8 cellular contexts compared by ENCODE assay signal in the genomic region with DNA sequence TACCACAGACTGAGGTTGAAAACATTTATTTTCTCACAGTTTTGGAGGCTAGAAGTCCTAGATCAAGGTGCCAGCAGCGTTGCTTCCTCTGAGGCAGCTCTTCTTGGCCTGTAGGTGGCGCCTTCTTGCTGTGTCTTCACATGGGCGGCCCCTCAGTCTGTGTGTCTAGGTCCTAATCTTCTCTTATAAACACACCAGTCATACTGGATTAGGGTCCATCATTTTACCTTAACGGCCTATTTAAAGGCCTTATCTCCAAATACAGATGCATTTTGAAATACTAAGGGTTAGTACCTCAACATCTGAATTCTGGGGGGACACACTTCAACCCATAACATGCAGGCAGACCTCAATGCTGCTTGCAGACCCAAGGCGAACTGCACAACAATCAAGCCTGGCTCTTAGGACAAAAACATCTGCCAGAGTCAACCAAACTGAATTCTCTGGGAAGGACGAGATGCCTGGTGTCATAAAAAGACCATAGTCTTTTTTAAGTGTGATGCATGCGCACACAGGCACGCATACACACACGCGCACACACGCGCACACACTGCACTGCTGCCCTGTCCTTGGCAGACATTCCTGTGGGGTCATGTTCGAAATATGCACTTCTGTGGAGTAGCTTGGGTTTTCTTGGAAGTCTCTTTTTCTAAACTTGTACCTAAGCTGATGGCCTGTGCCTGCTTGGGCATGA. TPM values are rescaled to one million over a fixed set of nuclear protein-coding genes. Genes with fewer than 3 reads are reported as not detected.
DNase-seq lines count a peak whose midpoint lies in the region; ATAC-seq and TF ChIP-seq lines count a peak whose summit lies in the region.

No MANE protein-coding gene starts in this region.

- H3K27me3 ChIP-seq in BE2C: no peaks in the 10 kb centered on the region
- H3K27me3 ChIP-seq in KMS-11 (ENCODE audit: insufficient read depth, low read depth): no peaks in the 10 kb centered on the region
- H3K27me3 ChIP-seq in gastroesophageal sphincter: no peaks in the 10 kb centered on the region
- H3K27me3 ChIP-seq in upper lobe of right lung: no peaks in the 10 kb centered on the region

- peak; percentile 35 for ATAC-seq in GM18907 (IDR thresholded peaks at IDR 0.05; ENCODE audit: unreplicated experiment)
- no peak for ATAC-seq in gastroesophageal sphincter
- ATAC-seq in upper lobe of right lung: peak; percentile 59

- CTCF ChIA-PET in RWPE1 (lab: Yijun Ruan, JAX): interaction anchor here (0.6 to 1.3 kb wide), 3 partner anchors 16 to 427 kb away, joined by 3 read pairs; no protein-coding TSS in a partner anchor

- TF ChIP-seq POLR2A in gastroesophageal sphincter (IDR thresholded peaks at IDR 0.05): no peak

- H3K4me2 ChIP-seq in KMS-11: no peak overlapping the region

- H3K79me2 ChIP-seq in KMS-11 (ENCODE audit: insufficient read depth, low read depth): peaks cover 5% of the 10 kb centered on the region; the same call in 1 of the 2 replicates

- H3K4me3 ChIP-seq in BE2C (ENCODE audit: low read depth, low read length) (no peak overlapping the region), KMS-11 (IDR thresholded peaks at IDR 0.05; ENCODE audit: insufficient read depth, low read depth, low read length) (no peak overlapping the region), gastroesophageal sphincter (no peak overlapping the region), upper lobe of right lung (no peak overlapping the region)

- H3K36me3 ChIP-seq in BE2C (no peaks in the 10 kb centered on the region), KMS-11 (ENCODE audit: insufficient read depth) (no peaks in the 10 kb centered on the region), gastroesophageal sphincter (no peaks in the 10 kb centered on the region), upper lobe of right lung (no peaks in the 10 kb centered on the region)

- TF ChIP-seq CTCF in BE2C (IDR thresholded peaks at IDR 0.05; ENCODE audit: low read depth, low read length): peak; percentile 82
- TF ChIP-seq CTCF in KMS-11 (conservative IDR thresholded peaks at IDR 0.05; ENCODE audit: low read depth, low read length): peak; percentile 94
- peak; percentile 68 for TF ChIP-seq CTCF in RWPE1 (conservative IDR thresholded peaks at IDR 0.05; ENCODE audit: low read depth)
- TF ChIP-seq CTCF in gastroesophageal sphincter (IDR thresholded peaks at IDR 0.05): peak; percentile 41 to 69 (median 53)
- peak; percentile 86 for TF ChIP-seq CTCF in upper lobe of right lung (IDR thresholded peaks at IDR 0.05)

- intact Hi-C loops in upper lobe of right lung (cut with DNase I): no loop called here

- H3K27ac ChIP-seq in KMS-11: no peak overlapping the region
- H3K27ac ChIP-seq in RWPE1: no peak overlapping the region
- H3K27ac ChIP-seq in gastroesophageal sphincter: no peak overlapping the region
- no peak overlapping the region for H3K27ac ChIP-seq in upper lobe of right lung

- H3K9me3 ChIP-seq in BE2C (no peaks in the 10 kb centered on the region), gastroesophageal sphincter (no peaks in the 10 kb centered on the region), upper lobe of right lung (no peaks in the 10 kb centered on the region)

- DNase-seq in BE2C: peak; percentile 63
- no peak for DNase-seq in RWPE1 (ENCODE audit: low spot score)
- peak; percentile 37 to 42 for DNase-seq in activated T-helper 1 cell treated with anti-CD3 and anti-CD28 coated beads, Interleukin-2, amount 50 U/mL, for 16 hours (ENCODE audit: low read depth in 1 of 2, low spot score in 1 of 2)
- DNase-seq in pons (ENCODE audit: low spot score): peak; percentile 82
- peak; percentile 76 for DNase-seq in upper lobe of right lung

- no peaks in the 10 kb centered on the region for H3K4me1 ChIP-seq in BE2C
- H3K4me1 ChIP-seq in KMS-11 (ENCODE audit: low read depth, poor library complexity, severe bottlenecking): peaks cover 13% of the 10 kb centered on the region
- H3K4me1 ChIP-seq in gastroesophageal sphincter: peaks cover 0 to 12% (median 3%) of the 10 kb centered on the region in 3 donors
- H3K4me1 ChIP-seq in upper lobe of right lung: peaks cover 4% of the 10 kb centered on the region

- H3K9ac ChIP-seq in KMS-11: no peak overlapping the region

- POLR2A ChIA-PET in RWPE1 (lab: Yijun Ruan, JAX; ENCODE audit: low non-redundant PET): no interaction called here

- H2AFZ ChIP-seq in KMS-11 (ENCODE audit: low read depth): peak overlapping the region; percentile 16; the same call in 1 of the 2 replicates

- 30 to 54% methylated on average over 6 to 12 of the region's 13 CpGs for WGBS in gastroesophageal sphincter (ENCODE audit: low coverage in 1 of 2), 2 donors

- TF ChIP-seq EP300 in gastroesophageal sphincter (IDR thresholded peaks at IDR 0.05): no peak

- H4K20me1 ChIP-seq in KMS-11 (ENCODE audit: insufficient read depth): no peaks in the 10 kb centered on the region

RNA-seq across cellular contexts. Expression of a gene that starts 4.3 kb away (rescaled TPM):
- polyA plus RNA-seq in BE2C (2012; ENCODE audit: insufficient read depth, insufficient read length, low read depth): 8.7 TPM
- total RNA-seq in gastroesophageal sphincter (10 to 100 TPM; 17.9 to 34.1 (median 28.9) TPM), upper lobe of right lung (42.5 TPM)

RNA-seq across cellular contexts. Expression of a gene that starts 45.9 kb away (rescaled TPM):
- 30.3 TPM for polyA plus RNA-seq in BE2C (2012; ENCODE audit: insufficient read depth, insufficient read length, low read depth)
- total RNA-seq in gastroesophageal sphincter (10 to 100 TPM; 30.8 to 84.1 (median 51.3) TPM), upper lobe of right lung (63.7 TPM)
